ENCODE assay signal across 8 cellular contexts in genomic region chr2:203535784-203536590, GRCh38. TPM values are rescaled to one million over a fixed set of nuclear protein-coding genes. Genes with fewer than 3 reads are reported as not detected.
DNase-seq lines count a peak whose midpoint lies in the region; ATAC-seq, FAIRE-seq and TF ChIP-seq lines count a peak whose summit lies in the region.

No MANE protein-coding gene starts in this region.

- no peak overlapping the region for H3T11ph ChIP-seq in H9 (ENCODE audit: low read length)

- H3K23ac ChIP-seq in H9 (ENCODE audit: insufficient read length, low read depth, low read length), result no peak overlapping the region

- H3K9me3 ChIP-seq in A673 (ENCODE audit: low read depth, low read length, poor library complexity, severe bottlenecking) (no peaks in the 10 kb centered on the region), H9 (ENCODE audit: control insufficient read depth, low read depth, low read length) (no peaks in the 10 kb centered on the region), K562 (replicated peaks; ENCODE audit: control insufficient read depth, insufficient read depth, low read depth, low read length) (0 out of 2 replicates have a peak, but pooled peaks cover 3% of the 10 kb centered on the region), HepG2 (ENCODE audit: low read length) (no peaks in the 10 kb centered on the region)

- peak overlapping the region; percentile 69 for H3K27ac ChIP-seq in A673 (ENCODE audit: low read depth, low read length, poor library complexity, severe bottlenecking)
- peak overlapping the region; percentile 3 for H3K27ac ChIP-seq in H9 (ENCODE audit: insufficient read length, low read depth, low read length)
- peak overlapping the region; percentile 73 for H3K27ac ChIP-seq in K562 (ENCODE audit: extremely low read depth, low read depth, low read length)
- H3K27ac ChIP-seq in HepG2 (ENCODE audit: extremely low read length, insufficient read depth, low read length), result peak overlapping the region; percentile 85
- H3K27ac ChIP-seq in urinary bladder (ENCODE audit: low read depth), result peak overlapping the region; percentile 80

- H2BK12ac ChIP-seq in H9 (ENCODE audit: insufficient read length, low read depth, low read length), result no peak overlapping the region

- H3K9me1 ChIP-seq in K562 (ENCODE audit: control insufficient read depth, insufficient read depth, low read length), result no peaks in the 10 kb centered on the region

- H3K27ac Mint-ChIP-seq in H9, result peak overlapping the region; percentile 88 to 96 (median 91); a peak in 6 of 7 replicates

- BruUV-seq in A673 (replicated peaks; lab: Mats Ljungman, UMichigan), result TSS peak; percentile 89
- BruUV-seq in K562 (replicated peaks; lab: Mats Ljungman, UMichigan), result TSS peak; percentile 76
- BruUV-seq in HepG2 (replicated peaks; lab: Mats Ljungman, UMichigan), result TSS peak; percentile 95

- H3K79me1 ChIP-seq in H9 (ENCODE audit: insufficient read depth, low read depth, low read length, poor library complexity, severe bottlenecking), result peaks cover 7% of the 10 kb centered on the region

- peaks cover 12 to 13% of the 10 kb centered on the region in 2 experiments for H3K9me3 Mint-ChIP-seq in H9

- no peak overlapping the region for H2BK20ac ChIP-seq in H9 (ENCODE audit: low read depth, low read length, poor library complexity, severe bottlenecking)

- no peak overlapping the region for H2BK120ac ChIP-seq in H9 (ENCODE audit: low read depth, low read length, poor library complexity, severe bottlenecking)

- H2AK5ac ChIP-seq in H9 (ENCODE audit: insufficient read length, low read length), result no peak overlapping the region

- DNase-seq in A673 (ENCODE audit: low spot score) (peak; percentile 6), H9 (no peak), K562 (ENCODE audit: extremely low read depth in 1 of 4, low spot score in 3 of 4) (peak; percentile 14 to 37 (median 29)), HepG2 (ENCODE audit: low spot score) (no peak), NCI-H2029 (lab: John Stamatoyannopoulos, UW) (no peak)

- peak overlapping the region; percentile 79 for H3K9ac ChIP-seq in H9 (ENCODE audit: extremely low read depth, insufficient read length, low read length)
- H3K9ac ChIP-seq in K562 (ENCODE audit: insufficient read depth in 1 of 2, low read depth in 2 of 2, low read length in 2 of 2), result peak overlapping the region; percentile 72 to 93
- peak overlapping the region; percentile 88 for H3K9ac ChIP-seq in HepG2 (ENCODE audit: insufficient read depth, low read depth, low read length)

- no peak overlapping the region for H2BK15ac ChIP-seq in H9 (ENCODE audit: low read depth, low read length)

- H3K4me1 Mint-ChIP-seq in H9, result peaks cover 23 to 30% of the 10 kb centered on the region in 2 experiments

- POLR2A ChIA-PET in A673 (lab: Charles Lee; ENCODE audit: low non-redundant PET) (no interaction called here), K562 (lab: Yijun Ruan, JAX) (no interaction called here), HepG2 (lab: Yijun Ruan, JAX) (interaction anchor here (0.6 to 3.4 kb wide), 11 partner anchors 32 to 297 kb away, joined by 3 to 27 read pairs (median 4); no protein-coding TSS in a partner anchor)

- H3K36me3 ChIP-seq in A673 (ENCODE audit: insufficient read depth, low read length, poor library complexity, severe bottlenecking) (no peaks in the 10 kb centered on the region), K562 (ENCODE audit: control insufficient read depth, insufficient read depth, low read length) (no peaks in the 10 kb centered on the region), HepG2 (replicated peaks in 1 of 2; ENCODE audit: control insufficient read depth in 1 of 2, insufficient read depth in 2 of 2, low read length in 2 of 2) (no peaks in the 10 kb centered on the region; a peak in 1 of 5 replicates), urinary bladder (ENCODE audit: insufficient read depth) (no peaks in the 10 kb centered on the region)

- no peak for TF ChIP-seq POLR2A in K562 (conservative IDR thresholded peaks at IDR 0.05)
- peak in 1 of 2 experiments; percentile 25; a peak in 2 of 4 replicates for TF ChIP-seq POLR2A in HepG2 (IDR thresholded peaks at IDR 0.05; ENCODE audit: insufficient read depth in 1 of 2, low read depth in 2 of 2, low read length in 2 of 2)

- no peaks in the 10 kb centered on the region; the same call in 1 of the 2 replicates for H3K79me2 ChIP-seq in H9 (ENCODE audit: insufficient read depth, low read length)
- no peaks in the 10 kb centered on the region for H3K79me2 ChIP-seq in K562 (ENCODE audit: control insufficient read depth, insufficient read depth, low read length)
- H3K79me2 ChIP-seq in HepG2 (ENCODE audit: insufficient read depth, low read length), result peaks cover 36% of the 10 kb centered on the region

- no peak overlapping the region for H2BK5ac ChIP-seq in H9 (ENCODE audit: insufficient read length, low read length)

- H3K4ac ChIP-seq in H9 (ENCODE audit: low read depth, low read length), result no peak overlapping the region

- H3K23me2 ChIP-seq in H9 (ENCODE audit: insufficient read length, low read depth, low read length, poor library complexity, severe bottlenecking), result peaks cover 11% of the 10 kb centered on the region

- H4K91ac ChIP-seq in H9 (ENCODE audit: insufficient read length, low read depth, low read length), result no peak overlapping the region

- intact Hi-C loops in A673 (cut with micrococcal nuclease; ENCODE audit: unreplicated experiment) (no loop called here), K562 (cut with micrococcal nuclease) (no loop called here), HepG2 (cut with micrococcal nuclease; ENCODE audit: unreplicated experiment) (loop anchor here (2.0 kb wide), 2 partner anchors 115 to 247 kb away; no protein-coding TSS in a partner anchor)

- TF ChIP-seq EP300 in K562 (IDR thresholded peaks at IDR 0.05; ENCODE audit: low read length), result no peak
- no peak for TF ChIP-seq EP300 in HepG2 (IDR thresholded peaks at IDR 0.05; ENCODE audit: low read depth in 2 of 2, low read length in 2 of 2)
- no peak for TF ChIP-seq EP300 in HepG2 (CRISPR knock-in tag; IDR thresholded peaks at IDR 0.05; ENCODE audit: borderline replicate concordance)

- H3K56ac ChIP-seq in H9 (ENCODE audit: insufficient read length, low read depth, low read length), result no peak overlapping the region

- peaks cover 0 to 14% (median 7%) of the 10 kb centered on the region in 3 experiments; a peak in 5 of 7 replicates for H3K36me3 Mint-ChIP-seq in H9 (ENCODE audit: insufficient read depth in 1 of 3, low read depth in 3 of 3)

- no peak overlapping the region for H4K5ac ChIP-seq in H9 (ENCODE audit: insufficient read length, low read depth, low read length)

- in situ Hi-C loops in K562 (cut with MboI) (no loop called here), HepG2 (cut with HindIII; ENCODE audit: extremely low pct_ligation_motif_present, low pct_unique_long_range_greater_than_20kb) (no loop called here)

- H3K27me3 ChIP-seq in A673 (replicated peaks; ENCODE audit: insufficient read depth, low read depth, low read length, poor library complexity), result no peaks in the 10 kb centered on the region
- no peaks in the 10 kb centered on the region; the same call in 1 of the 2 replicates for H3K27me3 ChIP-seq in H9 (ENCODE audit: insufficient read depth, low read length)
- peaks cover 4 to 6% of the 10 kb centered on the region in 2 experiments; a peak in 1 of 5 replicates for H3K27me3 ChIP-seq in K562 (ENCODE audit: control insufficient read depth in 2 of 2, insufficient read depth in 2 of 2, low read length in 2 of 2)
- H3K27me3 ChIP-seq in HepG2 (ENCODE audit: control insufficient read depth in 1 of 2, insufficient read depth in 2 of 2, low read length in 2 of 2), result no peaks in the 10 kb centered on the region; a peak in 1 of 5 replicates

- H3K4me1 ChIP-seq in A673 (ENCODE audit: insufficient read depth, low read length, poor library complexity, severe bottlenecking) (peaks cover 7% of the 10 kb centered on the region), H9 (ENCODE audit: insufficient read depth, low read length) (peaks cover 2% of the 10 kb centered on the region; the same call in 1 of the 2 replicates), K562 (replicated peaks in 1 of 2; ENCODE audit: control insufficient read depth in 2 of 2, insufficient read depth in 2 of 2, low read length in 2 of 2) (peaks cover 5 to 8% of the 10 kb centered on the region in 2 experiments; a peak in 4 of 5 replicates), HepG2 (ENCODE audit: insufficient read depth, low read length) (peaks cover 30% of the 10 kb centered on the region), urinary bladder (ENCODE audit: insufficient read depth) (no peaks in the 10 kb centered on the region)

- FAIRE-seq in K562 (lab: Jason Lieb, UNC) (peak; percentile 37), HepG2 (lab: Jason Lieb, UNC) (peak; percentile 12)

- peaks cover 13% of the 10 kb centered on the region for H3K27me3 Mint-ChIP-seq in H9 (ENCODE audit: low read depth)

- WGBS in H9 (ENCODE audit: extremely low coverage, insufficient read length, low lambda C conversion rate), result no CpG with 5 or more reads among the region's 14 CpGs
- WGBS in K562 (ENCODE audit: insufficient coverage, low coverage, missing lambda C conversion rate), result under 1% methylated on average over 14 of the region's 14 CpGs
- WGBS in HepG2 (ENCODE audit: low lambda C conversion rate), result under 1% methylated on average over 14 of the region's 14 CpGs
- 14% methylated on average over 14 of the region's 14 CpGs for WGBS in urinary bladder

- TF ChIP-seq CTCF in A673 (conservative IDR thresholded peaks at IDR 0.05; ENCODE audit: low read depth, low read length), result no peak
- no peak for TF ChIP-seq CTCF in H9 (conservative IDR thresholded peaks at IDR 0.05)
- no peak for TF ChIP-seq CTCF in K562 (IDR thresholded peaks at IDR 0.05 in 2 of 3, conservative IDR thresholded peaks at IDR 0.05 in 1 of 3; ENCODE audit: insufficient read depth in 2 of 3, low read depth in 1 of 3, low read length in 3 of 3)
- TF ChIP-seq CTCF in HepG2 (CRISPR knock-in tag; IDR thresholded peaks at IDR 0.05), result no peak

- H3K4me2 ChIP-seq in H9 (ENCODE audit: insufficient read depth, insufficient read length, low read length), result peak overlapping the region; percentile 54
- H3K4me2 ChIP-seq in K562 (ENCODE audit: insufficient read depth, low read length), result peak overlapping the region; percentile 92
- H3K4me2 ChIP-seq in HepG2 (ENCODE audit: low read depth, low read length), result peak overlapping the region; percentile 77

- no peak overlapping the region for H3K18ac ChIP-seq in H9 (ENCODE audit: insufficient read length, low read depth, low read length)

- peak overlapping the region; percentile 92 for H3K4me3 ChIP-seq in A673 (ENCODE audit: low read depth, low read length, poor library complexity, severe bottlenecking)
- H3K4me3 ChIP-seq in K562, result peak overlapping the region; percentile 64
- H3K4me3 ChIP-seq in HepG2 (replicated peaks in 1 of 3; ENCODE audit: insufficient read depth in 1 of 3, low read depth in 2 of 3, low read length in 3 of 3), result peak overlapping the region; percentile 67 to 97 (median 85)
- H3K4me3 ChIP-seq in urinary bladder (ENCODE audit: low read depth, low read length), result peak overlapping the region; percentile 88

- CTCF ChIA-PET in A673 (lab: Charles Lee) (no interaction called here), K562 (lab: Yijun Ruan, JAX; ENCODE audit: low intra/inter-chr PET ratio) (interaction anchor here (0.6 kb wide), 1 partner anchor 102 kb away, joined by 3 read pairs; no protein-coding TSS in a partner anchor), HepG2 (lab: Yijun Ruan, JAX; ENCODE audit: low intra/inter-chr PET ratio, low total read pairs) (no interaction called here)

- peak; percentile 13; the same call in 2 of the 3 replicates for ATAC-seq in K562
- no peak for ATAC-seq in HepG2
- ATAC-seq in HG02759 (IDR thresholded peaks at IDR 0.05; ENCODE audit: unreplicated experiment), result no peak
- ATAC-seq in HG02610 (IDR thresholded peaks at IDR 0.05; ENCODE audit: unreplicated experiment), result no peak

- H4K20me1 ChIP-seq in H9 (ENCODE audit: control insufficient read depth, insufficient read depth, insufficient read length) (no peaks in the 10 kb centered on the region), K562 (replicated peaks; ENCODE audit: control insufficient read depth, insufficient read depth, low read length) (peaks cover 3% of the 10 kb centered on the region; the same call in 1 of the 2 replicates), HepG2 (ENCODE audit: insufficient read depth, low read length) (no peaks in the 10 kb centered on the region)

- no peak overlapping the region for H2AFZ ChIP-seq in H9 (ENCODE audit: low read length)
- peak overlapping the region; percentile 97 for H2AFZ ChIP-seq in K562 (ENCODE audit: low read depth, low read length)
- peak overlapping the region; percentile 21 for H2AFZ ChIP-seq in HepG2 (ENCODE audit: low read length)

- TF ChIP-seq RAD21 in K562 (CRISPR knock-in tag; conservative IDR thresholded peaks at IDR 0.05 in 1 of 2, IDR thresholded peaks at IDR 0.05 in 1 of 2) (no peak), HepG2 (CRISPR knock-in tag; IDR thresholded peaks at IDR 0.05) (no peak)

- no peak overlapping the region for H4K8ac ChIP-seq in H9 (replicated peaks; ENCODE audit: insufficient read length, low read depth, low read length)

- 0 out of 2 replicates have a peak overlapping the region, but pooled peaks have one; percentile 45 for H3K14ac ChIP-seq in H9 (ENCODE audit: insufficient read depth, low read length)

- H3K4me3 Mint-ChIP-seq in H9, result peak overlapping the region; percentile 85 to 92

RNA-seq across cellular contexts. Expression of gene RAPH1, which starts 0.9 kb away (rescaled TPM):
- 28.3 and 29.7 TPM in 2 replicates for total RNA-seq in A673 (2021)
- total RNA-seq in H9 (2021), result 17.1 and 17.8 TPM in 2 replicates
- total RNA-seq in K562 (2011; cell fraction: chromatin; rRNA removed; ENCODE audit: low replicate concordance), result 0.65 and 1.7 TPM in 2 replicates
- 0.26 and 1.5 TPM in 2 replicates for total RNA-seq in K562 (2011; cell fraction: nucleolus; rRNA removed)
- 0.53 and 0.59 TPM in 2 replicates for total RNA-seq in K562 (2011; cell fraction: nucleoplasm; rRNA removed)
- total RNA-seq in K562 (2014; rRNA removed), result 0.41 and 1.2 TPM in 2 replicates
- 0.25 and 0.73 TPM in 2 replicates for total RNA-seq in K562 (2014; rRNA removed; fragmentation: Illumina TruSeq; extraction: Trizol)
- 0.15 and 0.18 TPM in 2 replicates for total RNA-seq in K562 (2015; rRNA removed; fragmentation: Illumina TruSeq; extraction: Trizol)
- total RNA-seq in K562 (2021), result 0.71 and 0.74 TPM in 2 replicates
- 0.41 and 0.64 TPM in 2 replicates for polyA plus RNA-seq in K562 (2011; rRNA removed)
- polyA plus RNA-seq in K562 (2011; cell fraction: cytosol; rRNA removed), result 0.06 and 0.31 TPM in 2 replicates
- 0.31 TPM in 2 replicates for polyA plus RNA-seq in K562 (2011; cell fraction: nucleus; rRNA removed)
- 0.14 and 0.28 TPM in 2 replicates for polyA plus RNA-seq in K562 (2012)
- polyA plus RNA-seq in K562 (2014; fragmentation: Illumina TruSeq; extraction: Trizol), result 0.26 and 0.55 TPM in 2 replicates
- polyA plus RNA-seq in K562 (2014; fragmentation: Nextera tagmentation; extraction: Ambion mirVana), result under 1 TPM; 0.07 to 0.27 TPM
- polyA plus RNA-seq in K562 (2014; rRNA removed), result 0.13 and 1.8 TPM in 2 replicates
- polyA minus RNA-seq in K562 (2011; rRNA and poly(A)+ RNA removed), result 0.75 and 1.8 TPM in 2 replicates
- polyA minus RNA-seq in K562 (2011; cell fraction: cytosol; rRNA and poly(A)+ RNA removed), result 0.38 and 0.82 TPM in 2 replicates
- polyA minus RNA-seq in K562 (2011; cell fraction: nucleus; rRNA and poly(A)+ RNA removed), result 0.13 and 0.22 TPM in 2 replicates
- total RNA-seq in HepG2 (2016; rRNA removed; fragmentation: Illumina TruSeq; extraction: Trizol), result 6.7 and 17.9 TPM in 2 replicates
- 9.6 and 10.3 TPM in 2 replicates for total RNA-seq in HepG2 (2016; cell fraction: cytosol; rRNA removed; fragmentation: Illumina TruSeq; extraction: Trizol; ENCODE audit: low read depth)
- 6.1 and 18.5 TPM in 2 replicates for total RNA-seq in HepG2 (2016; cell fraction: insoluble cytoplasmic fraction; rRNA removed; fragmentation: Illumina TruSeq; extraction: Trizol)
- 11.9 and 16.6 TPM in 2 replicates for total RNA-seq in HepG2 (2016; cell fraction: membrane; rRNA removed; fragmentation: Illumina TruSeq; extraction: Trizol)
- total RNA-seq in HepG2 (2016; cell fraction: nucleus; rRNA removed; fragmentation: Illumina TruSeq; extraction: Trizol), result 14.0 and 19.2 TPM in 2 replicates
- polyA plus RNA-seq in HepG2 (2011; rRNA removed), result 5.3 TPM in 2 replicates
- 2.0 and 2.9 TPM in 2 replicates for polyA plus RNA-seq in HepG2 (2011; cell fraction: cytosol; rRNA removed)
- 4.2 and 5.9 TPM in 2 replicates for polyA plus RNA-seq in HepG2 (2011; cell fraction: nucleus; rRNA removed)
- 6.5 and 7.6 TPM in 2 replicates for polyA plus RNA-seq in HepG2 (2012)
- 1.4 and 2.7 TPM in 2 replicates for polyA plus RNA-seq in HepG2 (2016; cell fraction: cytosol; fragmentation: Illumina TruSeq; extraction: Trizol; ENCODE audit: low read depth)
- 6.2 and 8.1 TPM in 2 replicates for polyA plus RNA-seq in HepG2 (2016; cell fraction: insoluble cytoplasmic fraction; fragmentation: Illumina TruSeq; extraction: Trizol; ENCODE audit: low read depth)
- polyA plus RNA-seq in HepG2 (2016; cell fraction: membrane; fragmentation: Illumina TruSeq; extraction: Trizol; ENCODE audit: low read depth), result 2.3 and 2.5 TPM in 2 replicates
- 12.1 and 13.7 TPM in 2 replicates for polyA plus RNA-seq in HepG2 (2016; cell fraction: nucleus; fragmentation: Illumina TruSeq; extraction: Trizol; ENCODE audit: insufficient read depth, low read depth)
- 9.4 and 9.7 TPM in 2 replicates for polyA minus RNA-seq in HepG2 (2011; rRNA and poly(A)+ RNA removed; ENCODE audit: low replicate concordance)
- polyA minus RNA-seq in HepG2 (2011; cell fraction: cytosol; rRNA and poly(A)+ RNA removed), result 9.3 and 11.0 TPM in 2 replicates
- 13.0 and 19.0 TPM in 2 replicates for polyA minus RNA-seq in HepG2 (2011; cell fraction: nucleus; rRNA and poly(A)+ RNA removed)
- total RNA-seq in urinary bladder, result 47.7 TPM
- 5.3 TPM for polyA plus RNA-seq in urinary bladder

Comparison
In these comparisons a context has a peak if more than half of its experiments do, and no peak if none do; other contexts are left out.
1. DNase-seq: peak in A673 (single experiment) and K562 (4 of 4); none in H9 (single experiment), HepG2 (single experiment) and NCI-H2029 (single experiment).
2. H3K27ac ChIP-seq: peak in every context shown above with its lines; median percentile 85 in HepG2; 80 in urinary bladder; 73 in K562; 69 in A673; 3 in H9.
3. Peak in every context shown above with its lines, with median percentiles within 50 percentile points of each other: H3K4me3 ChIP-seq, H3K4me2 ChIP-seq and H3K9ac ChIP-seq.